In genomic region chr20:37349517-37350491, GRCh38 we compare ENCODE assay signal across 10 cellular contexts. TPM values are rescaled to one million over a fixed set of nuclear protein-coding genes. Genes with fewer than 3 reads are reported as not detected.
DNase-seq lines count a peak whose midpoint lies in the region; ATAC-seq and TF ChIP-seq lines count a peak whose summit lies in the region.
"Had no signal": no experiment of that assay in that cellular context is flagged by ENCODE, and none has a peak within 500 bp of the region (broad histone marks: within the 10 kb centered on the region; RNA-seq: fewer than 3 reads in every experiment).

No MANE protein-coding gene starts in this region.

- CTCF ChIA-PET in activated naive CD4-positive, alpha-beta T cell treated with anti-CD3 and anti-CD28 coated beads for 36 hours (lab: Charles Lee) = interaction anchor here (0.5 kb wide), 1 partner anchor 565 kb away, joined by 3 read pairs; no protein-coding TSS in a partner anchor
- CTCF ChIA-PET in activated B cell treated with CpG ODN at 0.5 μM for 24 hours (lab: Charles Lee) (interaction anchor here (0.9 kb wide), 1 partner anchor 79 kb away, joined by 3 read pairs; no protein-coding TSS in a partner anchor), HEK293T (lab: Yijun Ruan, JAX) (no interaction called here)

- POLR2A ChIA-PET in activated B cell treated with CpG ODN at 0.5 μM for 24 hours (lab: Charles Lee) (interaction anchor here (0.6 to 1.8 kb wide), 6 partner anchors 13 to 61 kb away, joined by 3 to 12 read pairs (median 3); partner anchors contain the start of gene MANBAL), HEK293T (lab: Yijun Ruan, JAX) (no interaction called here)

- peak overlapping the region in 1 of 2 donors; percentile 57 for H3K27ac ChIP-seq in left lung

- peaks cover 8% of the 10 kb centered on the region for H3K4me1 Mint-ChIP-seq in activated naive CD4-positive, alpha-beta T cell treated with anti-CD3 and anti-CD28 coated beads for 36 hours (ENCODE audit: low read depth)
- peaks cover 58% of the 10 kb centered on the region for H3K4me1 Mint-ChIP-seq in activated B cell treated with CpG ODN at 0.5 μM for 24 hours
- H3K4me1 Mint-ChIP-seq in activated naive CD8-positive, alpha-beta T cell treated with anti-CD3 and anti-CD28 coated beads for 36 hours = peaks cover 11% of the 10 kb centered on the region

- no peaks in the 10 kb centered on the region for H3K9me3 ChIP-seq in left lung

- peak; percentile 3 for DNase-seq in activated naive CD4-positive, alpha-beta T cell treated with anti-CD3 and anti-CD28 coated beads for 36 hours
- no peak for DNase-seq in activated naive CD4-positive, alpha-beta T cell treated with Interleukin-2 at 50 U/mL for 16 hours
- DNase-seq in activated B cell treated with CpG ODN at 0.5 μM for 24 hours = no peak
- peak; percentile 55 to 78 for DNase-seq in left lung
- peak; percentile 42 for DNase-seq in ureter (ENCODE audit: low spot score)
- no peak for DNase-seq in HEK293T (ENCODE audit: extremely low spot score)
- no peak for DNase-seq in stimulated activated naive CD4-positive, alpha-beta T cell (lab: John Stamatoyannopoulos, UW)
- no peak for DNase-seq in activated naive CD8-positive, alpha-beta T cell treated with anti-CD3 and anti-CD28 coated beads for 36 hours
- DNase-seq: activated CD8-positive, alpha-beta memory T cell treated with anti-CD3 and anti-CD28 coated beads, Interleukin-2, amount 50 U/mL, for 48 hours; NCI-H1694 had no signal

- H3K9me3 Mint-ChIP-seq in activated naive CD4-positive, alpha-beta T cell treated with anti-CD3 and anti-CD28 coated beads for 36 hours = no peaks in the 10 kb centered on the region
- H3K9me3 Mint-ChIP-seq in activated B cell treated with CpG ODN at 0.5 μM for 24 hours = no peaks in the 10 kb centered on the region
- no peaks in the 10 kb centered on the region for H3K9me3 Mint-ChIP-seq in activated naive CD8-positive, alpha-beta T cell treated with anti-CD3 and anti-CD28 coated beads for 36 hours

- H3K4me3 ChIP-seq in left lung = no peak overlapping the region

- no peak overlapping the region for H3K27ac Mint-ChIP-seq in activated naive CD4-positive, alpha-beta T cell treated with anti-CD3 and anti-CD28 coated beads for 36 hours
- H3K27ac Mint-ChIP-seq in activated B cell treated with CpG ODN at 0.5 μM for 24 hours = peak overlapping the region; percentile 70
- H3K27ac Mint-ChIP-seq in activated naive CD8-positive, alpha-beta T cell treated with anti-CD3 and anti-CD28 coated beads for 36 hours = no peak overlapping the region

- H3K4me3 Mint-ChIP-seq in activated naive CD4-positive, alpha-beta T cell treated with anti-CD3 and anti-CD28 coated beads for 36 hours = no peak overlapping the region
- peak overlapping the region; percentile 48 for H3K4me3 Mint-ChIP-seq in activated B cell treated with CpG ODN at 0.5 μM for 24 hours
- no peak overlapping the region for H3K4me3 Mint-ChIP-seq in activated naive CD8-positive, alpha-beta T cell treated with anti-CD3 and anti-CD28 coated beads for 36 hours

- H3K36me3 ChIP-seq in left lung = no peaks in the 10 kb centered on the region

- intact Hi-C loops in activated naive CD4-positive, alpha-beta T cell treated with anti-CD3 and anti-CD28 coated beads for 36 hours (cut with micrococcal nuclease) = no loop called here
- intact Hi-C loops in activated B cell treated with CpG ODN at 0.5 μM for 24 hours (cut with micrococcal nuclease) = loop anchor here (2.0 to 5.0 kb wide), 3 partner anchors 13 to 33 kb away; no protein-coding TSS in a partner anchor
- intact Hi-C loops in left lung (cut with DNase I) = no loop called here

- H3K27me3 Mint-ChIP-seq in activated naive CD4-positive, alpha-beta T cell treated with anti-CD3 and anti-CD28 coated beads for 36 hours (ENCODE audit: low read depth) = no peaks in the 10 kb centered on the region
- no peaks in the 10 kb centered on the region for H3K27me3 Mint-ChIP-seq in activated B cell treated with CpG ODN at 0.5 μM for 24 hours
- no peaks in the 10 kb centered on the region for H3K27me3 Mint-ChIP-seq in activated naive CD8-positive, alpha-beta T cell treated with anti-CD3 and anti-CD28 coated beads for 36 hours

- no peaks in the 10 kb centered on the region for H3K36me3 Mint-ChIP-seq in activated naive CD4-positive, alpha-beta T cell treated with anti-CD3 and anti-CD28 coated beads for 36 hours (ENCODE audit: low read depth)
- peaks cover 30% of the 10 kb centered on the region for H3K36me3 Mint-ChIP-seq in activated B cell treated with CpG ODN at 0.5 μM for 24 hours (ENCODE audit: low read depth)
- no peaks in the 10 kb centered on the region for H3K36me3 Mint-ChIP-seq in activated naive CD8-positive, alpha-beta T cell treated with anti-CD3 and anti-CD28 coated beads for 36 hours

- TF ChIP-seq CTCF in activated B cell treated with CpG ODN at 0.5 μM for 24 hours (IDR thresholded peaks at IDR 0.05) (no peak), left lung (IDR thresholded peaks at IDR 0.05) (no peak)

- H3K4me1 ChIP-seq in left lung = peaks cover 16 to 50% of the 10 kb centered on the region in 2 donors

- ATAC-seq in activated B cell treated with CpG ODN at 0.5 μM for 24 hours (ENCODE audit: low read depth) (peak; percentile 41), left lung (peak; percentile 44)

- peaks cover 0 to 24% of the 10 kb centered on the region in 2 donors for H3K27me3 ChIP-seq in left lung

TF ChIP-seq in HEK293T, 16 proteins besides CTCF, POLR2A, EP300 and RAD21:
- TF ChIP-seq CTBP1 (IDR thresholded peaks at IDR 0.05; ENCODE audit: borderline replicate concordance) = no peak
- TF ChIP-seq NFRKB (IDR thresholded peaks at IDR 0.05) = no peak
- TF ChIP-seq ZNF384 (IDR thresholded peaks at IDR 0.05) = no peak
- TF ChIP-seq ARNT (IDR thresholded peaks at IDR 0.05) = no peak
- TF ChIP-seq BHLHE40 (IDR thresholded peaks at IDR 0.05; ENCODE audit: borderline replicate concordance) = no peak
- no peak for TF ChIP-seq PKNOX1 (IDR thresholded peaks at IDR 0.05)
- TF ChIP-seq HDGF (IDR thresholded peaks at IDR 0.05; ENCODE audit: borderline replicate concordance) = no peak
- no peak for TF ChIP-seq SUZ12 (IDR thresholded peaks at IDR 0.05)
- no peak for TF ChIP-seq TARDBP (IDR thresholded peaks at IDR 0.05)
- TF ChIP-seq FOXK2 (IDR thresholded peaks at IDR 0.05) = no peak
- TF ChIP-seq LEF1 (IDR thresholded peaks at IDR 0.05; ENCODE audit: borderline replicate concordance) = no peak
- no peak for TF ChIP-seq FOXM1 (IDR thresholded peaks at IDR 0.05; ENCODE audit: borderline replicate concordance)
- no peak for TF ChIP-seq L3MBTL2 (conservative IDR thresholded peaks at IDR 0.05)

RNA-seq across cellular contexts. Expression of gene SRC, which starts 3.9 kb away (rescaled TPM):
- 1 to 10 TPM; 2.0 to 2.8 TPM for total RNA-seq in activated naive CD4-positive, alpha-beta T cell treated with anti-CD3 and anti-CD28 coated beads for 36 hours
- 62.9 and 72.7 TPM in 2 replicates for total RNA-seq in activated B cell treated with CpG ODN at 0.5 μM for 24 hours
- total RNA-seq in left lung = 10 to 100 TPM; 37.4 to 53.5 TPM
- total RNA-seq in ureter = 166 TPM
- total RNA-seq in activated naive CD8-positive, alpha-beta T cell treated with anti-CD3 and anti-CD28 coated beads for 36 hours = 1 to 10 TPM; 1.1 to 1.9 TPM

Comparison
In these comparisons a context has a peak if more than half of its experiments do, and no peak if none do; other contexts are left out.
1. DNase-seq: peak in activated naive CD4-positive, alpha-beta T cell treated with anti-CD3 and anti-CD28 coated beads for 36 hours (single experiment), left lung (2 of 2) and ureter (single experiment); none in activated naive CD4-positive, alpha-beta T cell treated with Interleukin-2 at 50 U/mL for 16 hours (single experiment), activated B cell treated with CpG ODN at 0.5 μM for 24 hours (single experiment), HEK293T (single experiment), stimulated activated naive CD4-positive, alpha-beta T cell (0 of 6) and activated naive CD8-positive, alpha-beta T cell treated with anti-CD3 and anti-CD28 coated beads for 36 hours (single experiment).
2. RNA of gene SRC, which starts 3.9 kb away (total RNA-seq): 166 TPM in ureter (single experiment), 62.9 to 72.7 TPM in activated B cell treated with CpG ODN at 0.5 μM for 24 hours and 37.4 to 53.5 TPM in left lung; 2.0 to 2.8 TPM in activated naive CD4-positive, alpha-beta T cell treated with anti-CD3 and anti-CD28 coated beads for 36 hours and 1.1 to 1.9 TPM in activated naive CD8-positive, alpha-beta T cell treated with anti-CD3 and anti-CD28 coated beads for 36 hours; every median in the first group is over 10 times any median in the second.